Comparison of ENCODE assay signal across 1 cellular context in the genomic region with DNA sequence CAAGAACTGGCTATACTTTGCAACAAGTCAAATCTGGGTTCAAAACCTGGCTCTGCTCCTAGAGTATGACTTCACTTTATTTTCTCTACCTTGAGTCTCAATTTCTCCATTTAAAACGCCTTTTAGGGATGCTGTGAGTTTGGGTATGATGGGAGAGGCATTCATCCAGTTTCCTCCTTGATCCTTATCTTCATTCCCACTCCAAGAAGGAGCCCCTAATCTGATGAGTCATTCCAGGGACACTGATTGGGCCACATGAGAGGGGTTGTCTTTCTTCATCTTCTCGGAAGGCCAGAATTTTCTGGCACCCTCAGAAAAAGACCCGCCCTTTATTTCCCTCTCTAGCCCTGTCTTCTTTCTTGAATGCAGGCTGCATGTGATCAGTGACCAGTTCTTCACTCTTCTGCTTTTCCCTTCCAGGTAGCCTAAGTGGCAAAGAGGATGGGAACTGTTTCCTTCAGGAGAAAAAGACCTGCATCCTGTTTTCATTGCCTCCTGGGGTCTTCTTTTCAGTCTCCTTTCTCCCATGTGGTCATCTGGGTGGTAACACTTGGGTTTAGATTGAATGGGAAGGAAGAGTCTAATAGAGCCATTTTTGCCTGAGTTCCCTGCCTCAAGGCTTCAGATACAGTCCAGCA.
TF ChIP-seq lines count a peak whose summit lies in the region.

No MANE protein-coding gene starts in this region.

TF ChIP-seq in IMR-90, 13 proteins besides CTCF, POLR2A, EP300 and RAD21:
- no peak for TF ChIP-seq BHLHE40 (IDR thresholded peaks at IDR 0.05; ENCODE audit: low read depth, low read length)
- TF ChIP-seq MXI1 (IDR thresholded peaks at IDR 0.05; ENCODE audit: borderline replicate concordance, low read depth, low read length) = no peak
- TF ChIP-seq CEBPB (IDR thresholded peaks at IDR 0.05; ENCODE audit: low read depth, low read length) = no peak
- TF ChIP-seq RCOR1 (IDR thresholded peaks at IDR 0.05; ENCODE audit: insufficient replicate concordance, low read length) = no peak
- no peak for TF ChIP-seq MAFK (IDR thresholded peaks at IDR 0.05; ENCODE audit: low read depth, low read length)
- no peak for TF ChIP-seq CHD1 (IDR thresholded peaks at IDR 0.05; ENCODE audit: low read depth, low read length)
- TF ChIP-seq, protein P1, sequence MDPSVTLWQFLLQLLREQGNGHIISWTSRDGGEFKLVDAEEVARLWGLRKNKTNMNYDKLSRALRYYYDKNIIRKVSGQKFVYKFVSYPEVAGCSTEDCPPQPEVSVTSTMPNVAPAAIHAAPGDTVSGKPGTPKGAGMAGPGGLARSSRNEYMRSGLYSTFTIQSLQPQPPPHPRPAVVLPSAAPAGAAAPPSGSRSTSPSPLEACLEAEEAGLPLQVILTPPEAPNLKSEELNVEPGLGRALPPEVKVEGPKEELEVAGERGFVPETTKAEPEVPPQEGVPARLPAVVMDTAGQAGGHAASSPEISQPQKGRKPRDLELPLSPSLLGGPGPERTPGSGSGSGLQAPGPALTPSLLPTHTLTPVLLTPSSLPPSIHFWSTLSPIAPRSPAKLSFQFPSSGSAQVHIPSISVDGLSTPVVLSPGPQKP (IDR thresholded peaks at IDR 0.05; ENCODE audit: borderline replicate concordance, low read depth, low read length) = no peak
